Comparison of ENCODE assay signal across 23 cellular contexts in genomic region chr10:117553815-117554172, GRCh38. TPM values are rescaled to one million over a fixed set of nuclear protein-coding genes. Genes with fewer than 3 reads are reported as not detected.
DNase-seq lines count a peak whose midpoint lies in the region; ATAC-seq and TF ChIP-seq lines count a peak whose summit lies in the region.
"Had no signal": no experiment of that assay in that cellular context is flagged by ENCODE, and none has a peak within 500 bp of the region (broad histone marks: within the 10 kb centered on the region; RNA-seq: fewer than 3 reads in every experiment).

No MANE protein-coding gene starts in this region.

- H3K4me1 Mint-ChIP-seq in activated CD4-positive, alpha-beta T cell treated with anti-CD3 and anti-CD28 coated beads, Interleukin-2, amount 10 ng/mL, durations not matched to agents 24 days and 14 days: peaks cover 4% of the 10 kb centered on the region

- H3K4me3 ChIP-seq in mesenchymal stem cell (ENCODE audit: insufficient read depth in 1 of 2, low read depth in 1 of 2, low read length in 2 of 2) (peak overlapping the region in 1 of 2 experiments; percentile 68), smooth muscle cell (no peak overlapping the region)
- H3K4me3 ChIP-seq: BLaER1 treated with 17β-estradiol and CSF1 and Interleukin-3, amounts not matched to agents 10 nM and 100 nM; upper lobe of left lung had no signal

- intact Hi-C loops in activated CD4-positive, alpha-beta T cell treated with anti-CD3 and anti-CD28 coated beads, Interleukin-2, amount 10 ng/mL, durations not matched to agents 24 days and 14 days (cut with micrococcal nuclease): loop anchor here (5.0 kb wide), 1 partner anchor 179 kb away; no protein-coding TSS in a partner anchor

- peaks cover 0 to 26% of the 10 kb centered on the region in 2 experiments for H3K36me3 ChIP-seq in mesenchymal stem cell (ENCODE audit: control insufficient read depth in 1 of 2, insufficient read depth in 2 of 2, low read depth in 1 of 2, low read length in 2 of 2)
- H3K36me3 ChIP-seq in smooth muscle cell (ENCODE audit: low read depth): no peaks in the 10 kb centered on the region
- H3K36me3 ChIP-seq: BLaER1 treated with 17β-estradiol and CSF1 and Interleukin-3, amounts not matched to agents 10 nM and 100 nM; left ventricle myocardium inferior; MG63; upper lobe of left lung had no signal

- no peak overlapping the region for H3K23ac ChIP-seq in mesenchymal stem cell (ENCODE audit: low read length in 2 of 2)

- no peaks in the 10 kb centered on the region for H4K20me1 ChIP-seq in smooth muscle cell (ENCODE audit: low read depth)

- no peak overlapping the region for H2BK5ac ChIP-seq in mesenchymal stem cell (ENCODE audit: low read depth, low read length, poor library complexity, severe bottlenecking)

- no peaks in the 10 kb centered on the region for H3F3A ChIP-seq in smooth muscle cell (ENCODE audit: low read depth)

- H3K4me1 ChIP-seq in mesenchymal stem cell (ENCODE audit: control insufficient read depth, insufficient read depth, low read depth, low read length) (peaks cover 4% of the 10 kb centered on the region), smooth muscle cell (ENCODE audit: low read depth) (peaks cover 34% of the 10 kb centered on the region)

- no peaks in the 10 kb centered on the region for H3K79me1 ChIP-seq in mesenchymal stem cell (replicated peaks; ENCODE audit: low read length, poor library complexity, severe bottlenecking)

- H3K9me3 ChIP-seq in mesenchymal stem cell (ENCODE audit: control insufficient read depth, low read length) (no peaks in the 10 kb centered on the region), smooth muscle cell (replicated peaks; ENCODE audit: low read depth) (no peaks in the 10 kb centered on the region)
- H3K9me3 ChIP-seq: left ventricle myocardium inferior, MG63, upper lobe of left lung had no signal

- no peaks in the 10 kb centered on the region for H3K79me2 ChIP-seq in smooth muscle cell (ENCODE audit: low read depth)

- DNase-seq in activated CD4-positive, alpha-beta T cell treated with anti-CD3 and anti-CD28 coated beads, Interleukin-2, amount 10 ng/mL, durations not matched to agents 24 days and 14 days: no peak
- no peak for DNase-seq in activated CD4-positive, alpha-beta T cell treated with anti-CD3 and anti-CD28 coated beads for 48 hours
- DNase-seq in mesenchymal stem cell: no peak
- no peak for DNase-seq in smooth muscle cell (lab: John Stamatoyannopoulos, UW; ENCODE audit: unreplicated experiment)
- DNase-seq in hepatic stellate cell (ENCODE audit: low spot score): no peak
- DNase-seq in HUDEP-2 (lab: John Stamatoyannopoulos, UW; ENCODE audit: unreplicated experiment in 76 of 76): no peak
- DNase-seq: activated CD4-positive, alpha-beta T cell treated with anti-CD3 and anti-CD28 coated beads, Interleukin-2, amount 50 U/mL, for 48 hours; hypothalamus; left ventricle myocardium inferior; NCI-H1694; NCI-H226; NK-92 treated with Interleukin-12 subunit alpha and Interleukin-12 subunit beta, amount 100 ng/mL, for 24 hours; stimulated activated CD4-positive, alpha-beta T cell treated with anti-CD3 and anti-CD28 coated beads, Interleukin-12 subunit alpha, Interleukin-12 subunit beta, amount 100 ng/mL, for 4 hours; stimulated activated naive CD4-positive, alpha-beta T cell treated with Interleukin-2 at 50 U/mL for 16 hours had no signal

- H3K27me3 ChIP-seq in mesenchymal stem cell (ENCODE audit: control insufficient read depth in 1 of 2, insufficient read depth in 1 of 2, low read length in 2 of 2) (peaks cover 0 to 82% of the 10 kb centered on the region in 2 experiments), smooth muscle cell (ENCODE audit: low read depth) (peaks cover 93% of the 10 kb centered on the region)
- H3K27me3 ChIP-seq: MG63 had no signal

- H3K27me3 Mint-ChIP-seq in activated CD4-positive, alpha-beta T cell treated with anti-CD3 and anti-CD28 coated beads, Interleukin-2, amount 10 ng/mL, durations not matched to agents 24 days and 14 days: peaks cover 61% of the 10 kb centered on the region

- H2AFZ ChIP-seq in mesenchymal stem cell (ENCODE audit: low read depth, low read length) (no peak overlapping the region), smooth muscle cell (ENCODE audit: low read depth) (no peak overlapping the region)

- no peak overlapping the region for H2AK5ac ChIP-seq in mesenchymal stem cell (ENCODE audit: low read length, severe bottlenecking)

- H3K4me3 Mint-ChIP-seq in activated CD4-positive, alpha-beta T cell treated with anti-CD3 and anti-CD28 coated beads, Interleukin-2, amount 10 ng/mL, durations not matched to agents 24 days and 14 days: no peak overlapping the region
- H3K4me3 Mint-ChIP-seq: activated naive CD8-positive, alpha-beta T cell had no signal

- WGBS in mesenchymal stem cell: 6% methylated on average over 13 of the region's 19 CpGs
- 8% methylated on average over 10 of the region's 19 CpGs for WGBS in smooth muscle cell (ENCODE audit: low lambda C conversion rate)

- H3K9me3 Mint-ChIP-seq in activated CD4-positive, alpha-beta T cell treated with anti-CD3 and anti-CD28 coated beads, Interleukin-2, amount 10 ng/mL, durations not matched to agents 24 days and 14 days: no peaks in the 10 kb centered on the region

- no peak overlapping the region for H2BK120ac ChIP-seq in mesenchymal stem cell (ENCODE audit: low read depth, low read length)

- peak overlapping the region; percentile 75 for H3K9ac ChIP-seq in mesenchymal stem cell (ENCODE audit: low read length)
- H3K9ac ChIP-seq in smooth muscle cell (ENCODE audit: low read depth): no peak overlapping the region
- H3K9ac ChIP-seq: BLaER1 treated with 17β-estradiol and CSF1 and Interleukin-3, amounts not matched to agents 10 nM and 100 nM had no signal

- no peak overlapping the region for H2BK15ac ChIP-seq in mesenchymal stem cell (ENCODE audit: low read depth, poor library complexity, severe bottlenecking)

- H3K18ac ChIP-seq in mesenchymal stem cell (ENCODE audit: low read depth in 1 of 2, low read length in 2 of 2): no peak overlapping the region

- H3K4me2 ChIP-seq in mesenchymal stem cell (ENCODE audit: low read length, poor library complexity, severe bottlenecking) (no peak overlapping the region), smooth muscle cell (peak overlapping the region; percentile 31)
- H3K4me2 ChIP-seq: BLaER1 treated with 17β-estradiol and CSF1 and Interleukin-3, amounts not matched to agents 10 nM and 100 nM had no signal

- no peak for ATAC-seq in activated CD4-positive, CD25-positive, alpha-beta regulatory T cell treated with anti-CD3 and anti-CD28 coated beads, Interleukin-2, amount 50 U/mL, for 24 hours

- H4K8ac ChIP-seq in mesenchymal stem cell (ENCODE audit: low read length): no peak overlapping the region

- no peak overlapping the region for H3K4ac ChIP-seq in mesenchymal stem cell (ENCODE audit: low read depth in 1 of 2, low read length in 2 of 2)

- H3K36me3 Mint-ChIP-seq in activated CD4-positive, alpha-beta T cell treated with anti-CD3 and anti-CD28 coated beads, Interleukin-2, amount 10 ng/mL, durations not matched to agents 24 days and 14 days (ENCODE audit: low read depth): peaks cover 2% of the 10 kb centered on the region
- H3K36me3 Mint-ChIP-seq: activated naive CD8-positive, alpha-beta T cell had no signal

- no peak overlapping the region for H2BK12ac ChIP-seq in mesenchymal stem cell (ENCODE audit: low read length in 2 of 2)

- H3K27ac ChIP-seq in cingulate gyrus (ENCODE audit: low read depth, low read length) (peak overlapping the region; percentile 60), mesenchymal stem cell (ENCODE audit: low read length, poor library complexity, severe bottlenecking) (no peak overlapping the region), smooth muscle cell (ENCODE audit: low read depth) (no peak overlapping the region)
- H3K27ac ChIP-seq: BLaER1 treated with 17β-estradiol and CSF1 and Interleukin-3, amounts not matched to agents 10 nM and 100 nM; left ventricle myocardium inferior; upper lobe of left lung had no signal

- no peak for TF ChIP-seq CTCF in smooth muscle cell (IDR thresholded peaks at IDR 0.05; ENCODE audit: borderline replicate concordance, insufficient read depth, poor library complexity, severe bottlenecking)

- peak overlapping the region; percentile 62 for H3K27ac Mint-ChIP-seq in activated CD4-positive, alpha-beta T cell treated with anti-CD3 and anti-CD28 coated beads, Interleukin-2, amount 10 ng/mL, durations not matched to agents 24 days and 14 days
- H3K27ac Mint-ChIP-seq: activated naive CD8-positive, alpha-beta T cell; progenitor cell of endocrine pancreas had no signal

- no peak overlapping the region for H4K91ac ChIP-seq in mesenchymal stem cell (ENCODE audit: low read length)

- no peak overlapping the region for H3K14ac ChIP-seq in mesenchymal stem cell (ENCODE audit: low read length in 2 of 2)

RNA-seq across cellular contexts. Expression of gene EMX2, which starts 11.2 kb away (rescaled TPM):
- not detected in 2 replicates for total RNA-seq in activated CD4-positive, alpha-beta T cell treated with anti-CD3 and anti-CD28 coated beads, Interleukin-2, amount 10 ng/mL, durations not matched to agents 24 days and 14 days
- polyA plus RNA-seq in mesenchymal stem cell (2013, experiment 1 of 2): not detected
- not detected for polyA plus RNA-seq in mesenchymal stem cell (2013, experiment 2 of 2)
- total RNA-seq in smooth muscle cell: 0.27 TPM in 1 of 2 replicates, not detected in the other
- not detected in 2 replicates for polyA plus RNA-seq in smooth muscle cell
- total RNA-seq: fibroblast of lung, progenitor cell of endocrine pancreas, RPMI7951 had no signal
- polyA plus RNA-seq: fibroblast of lung had no signal
